8 cellular contexts compared by ENCODE assay signal in the genomic region with DNA sequence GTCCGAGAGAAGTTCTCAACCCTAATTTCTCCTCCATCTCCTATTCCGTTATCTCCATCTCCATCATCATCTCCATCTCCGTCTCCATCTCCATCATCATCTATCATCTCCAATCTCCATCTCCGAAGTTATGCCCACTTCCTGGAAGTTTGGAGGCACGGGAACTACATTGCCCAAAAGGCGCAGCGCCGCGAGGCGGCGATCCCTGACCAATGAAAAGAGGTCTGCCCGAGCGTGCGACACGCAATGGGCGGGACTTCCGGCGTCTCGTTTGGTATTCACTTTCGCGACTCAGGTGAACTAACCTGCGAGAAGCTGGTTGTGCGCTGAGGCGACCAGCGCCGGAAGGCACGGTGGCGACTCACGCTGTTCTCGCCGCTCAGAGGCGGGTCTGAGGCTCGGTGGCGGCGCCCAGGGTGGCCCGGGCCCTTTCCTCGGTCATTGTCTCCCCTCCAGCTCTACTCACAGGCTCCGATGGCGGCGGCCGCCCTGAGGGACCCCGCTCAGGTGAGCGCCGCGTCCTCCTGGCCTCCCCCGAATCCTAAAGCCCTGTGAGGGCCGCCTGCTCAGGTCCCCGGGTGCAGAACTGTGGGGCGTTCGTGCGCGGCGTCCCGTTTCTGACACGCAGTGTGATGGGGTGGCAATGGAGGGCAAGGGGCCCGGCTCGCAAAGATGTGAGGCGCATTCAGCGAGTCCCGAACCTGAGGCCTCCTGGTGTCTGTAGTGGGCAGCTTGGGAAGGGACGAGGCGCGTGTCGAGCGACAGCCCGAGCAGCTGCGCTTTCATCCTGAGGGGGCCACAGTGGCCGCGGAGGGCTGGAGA. TPM values are rescaled to one million over a fixed set of nuclear protein-coding genes. Genes with fewer than 3 reads are reported as not detected.
DNase-seq lines count a peak whose midpoint lies in the region; ATAC-seq lines count a peak whose summit lies in the region.
"Not testable (repeated sequence)": the region's sequence is repeated elsewhere in the genome, so short reads cannot be mapped to it uniquely, and the experiment has no call there.

A gene (plus strand): TSS at position 274 of the 822 bp plus-strand sequence. CDS start 201 bp downstream, at position 475.

- H3K4me3 ChIP-seq in BLaER1 = peak within 1 kb of the TSS; percentile 94

- H3K36me3 ChIP-seq in BLaER1 = peaks cover 27% of the 10 kb centered on the region

- peak within 1 kb of the TSS; percentile 87 for H3K27ac ChIP-seq in BLaER1

- H3K9ac ChIP-seq in BLaER1 = peak within 1 kb of the TSS; percentile 87

- not testable (repeated sequence) for H3K9me3 ChIP-seq in BLaER1

- peak within 1 kb of the TSS; percentile 90 for H3K4me2 ChIP-seq in BLaER1

- ATAC-seq in HG03457 (IDR thresholded peaks at IDR 0.05; ENCODE audit: unreplicated experiment) = peak; percentile 83
- peak; percentile 100 for ATAC-seq in left lobe of liver

- not testable (repeated sequence) for H4K20me1 ChIP-seq in BLaER1

- DNase-seq in GM19240 (ENCODE audit: insufficient read length, low spot score) (peak; percentile 93), NCI-H524 treated with DMSO at 0.1 percent for 48 hours (lab: John Stamatoyannopoulos, UW) (peak; percentile 59), dedifferentiated amniotic fluid mesenchymal stem cell (ENCODE audit: extremely low spot score) (peak; percentile 80), left lobe of liver (ENCODE audit: low spot score) (peak; percentile 93)
- DNase-seq in activated CD4-positive, alpha-beta T cell treated with anti-CD3 and anti-CD28 coated beads for 48 hours = peak; percentile 95
- peak; percentile 91 for DNase-seq in stimulated activated CD4-positive, alpha-beta T cell treated with anti-CD3 and anti-CD28 coated beads, Interleukin-1b, Interleukin-23, amount 100 ng/mL, for 48 hours

- not testable (repeated sequence) for H3K4me1 ChIP-seq in BLaER1

- not testable (repeated sequence) for H3K27me3 ChIP-seq in BLaER1

RNA-seq across cellular contexts. Expression of the gene that starts here (rescaled TPM):
- total RNA-seq in left lobe of liver = 3.5 TPM

Comparison
In these comparisons a context has a peak if more than half of its experiments do, and no peak if none do; other contexts are left out.
1. Peak in every context shown above with its lines: DNase-seq, ATAC-seq, H3K4me3 ChIP-seq and H3K27ac ChIP-seq.